25 cellular contexts compared by ENCODE assay signal in genomic region chr3:56829543-56829942, GRCh38.
"Had no signal": no experiment of that assay in that cellular context is flagged by ENCODE, and none has a peak within 500 bp of the region (broad histone marks: within the 10 kb centered on the region; RNA-seq: fewer than 3 reads in every experiment).

No MANE protein-coding gene starts in this region.

- H3K27ac Mint-ChIP-seq: activated CD8-positive, alpha-beta T cell treated with anti-CD3 and anti-CD28 coated beads, Interleukin-2, amount 10 ng/mL, durations not matched to agents 7 days and 5 days; activated naive CD4-positive, alpha-beta T cell treated with anti-CD3 and anti-CD28 coated beads, Interleukin-2, amount 50 U/mL, for 72 hours; activated naive CD8-positive, alpha-beta T cell treated with anti-CD3 and anti-CD28 coated beads, Interleukin-2, amount 50 U/mL, for 24 hours; activated T-cell treated with anti-CD3 and anti-CD28 coated beads, Interleukin-2, amount 50 U/mL, for 24 hours; activated T-helper 1 cell treated with anti-CD3 and anti-CD28 coated beads, Interleukin-12 subunit alpha, Interleukin-12 subunit beta, Interleukin-2, Interleukin-4 antibody, amounts not matched to agents 30 ng/mL and 10 ng/mL and 1 ng/mL, durations not matched to agents 14 hours and 24 hours and 36 hours; WTC11 had no signal

- H3K27me3 Mint-ChIP-seq: activated naive CD8-positive, alpha-beta T cell treated with anti-CD3 and anti-CD28 coated beads, Interleukin-2, amount 50 U/mL, for 24 hours; activated T-cell treated with anti-CD3 and anti-CD28 coated beads, Interleukin-2, amount 50 U/mL, for 24 hours; T-helper 17 cell had no signal

- H3K36me3 Mint-ChIP-seq: activated naive CD4-positive, alpha-beta T cell treated with anti-CD3 and anti-CD28 coated beads, Interleukin-2, amount 50 U/mL, for 72 hours; WTC11 had no signal

- DNase-seq: activated CD4-positive, alpha-beta T cell treated with anti-CD3 and anti-CD28 coated beads for 48 hours; activated CD4-positive, alpha-beta T cell treated with anti-CD3 and anti-CD28 coated beads, Interleukin-2, amount 50 U/mL, for 4 hours; activated CD4-positive, CD25-positive, alpha-beta regulatory T cell treated with anti-CD3 and anti-CD28 coated beads, Interleukin-2, amount 50 U/mL, for 72 hours; activated CD8-positive, alpha-beta T cell treated with anti-CD3 and anti-CD28 coated beads, Interleukin-2, amount 10 ng/mL, durations not matched to agents 7 days and 5 days; activated effector memory CD4-positive, alpha-beta T cell treated with anti-CD3 and anti-CD28 coated beads, Interleukin-2, amount 50 U/mL, for 16 hours; activated naive CD4-positive, alpha-beta T cell treated with Interleukin-2 at 50 U/mL for 16 hours; activated naive CD8-positive, alpha-beta T cell treated with anti-CD3 and anti-CD28 coated beads, Interleukin-2, amount 50 U/mL, for 24 hours; activated T-cell treated with anti-CD3 and anti-CD28 coated beads, Interleukin-2, amount 50 U/mL, for 24 hours; anterior cingulate cortex; caudate nucleus; Kasumi-1; KBM-7; NCI-H1048; NCI-H146; NCI-H187 treated with DMSO at 0.1 percent for 48 hours; NCI-H2171; NCI-H2227 treated with DMSO at 0.1 percent for 48 hours; NCI-H526; NCI-H82; SIG-M5; T-helper 17 cell; T-helper 9 cell had no signal

- ATAC-seq: activated CD8-positive, alpha-beta T cell treated with anti-CD3 and anti-CD28 coated beads, Interleukin-2, amount 10 ng/mL, durations not matched to agents 7 days and 5 days; activated naive CD4-positive, alpha-beta T cell treated with anti-CD3 and anti-CD28 coated beads, Interleukin-2, amount 50 U/mL, for 72 hours; activated naive CD8-positive, alpha-beta T cell treated with anti-CD3 and anti-CD28 coated beads, Interleukin-2, amount 50 U/mL, for 24 hours; T-helper 17 cell; WTC11 had no signal

- H3K4me3 Mint-ChIP-seq: activated CD8-positive, alpha-beta T cell treated with anti-CD3 and anti-CD28 coated beads, Interleukin-2, amount 10 ng/mL, durations not matched to agents 7 days and 5 days; activated naive CD8-positive, alpha-beta T cell treated with anti-CD3 and anti-CD28 coated beads, Interleukin-2, amount 50 U/mL, for 24 hours; activated T-cell treated with anti-CD3 and anti-CD28 coated beads, Interleukin-2, amount 50 U/mL, for 24 hours; activated T-helper 1 cell treated with anti-CD3 and anti-CD28 coated beads, Interleukin-12 subunit alpha, Interleukin-12 subunit beta, Interleukin-2, Interleukin-4 antibody, amounts not matched to agents 30 ng/mL and 10 ng/mL and 1 ng/mL, durations not matched to agents 14 hours and 24 hours and 36 hours; T-helper 17 cell; WTC11 had no signal

- H3K9me3 Mint-ChIP-seq: activated naive CD8-positive, alpha-beta T cell treated with anti-CD3 and anti-CD28 coated beads, Interleukin-2, amount 50 U/mL, for 24 hours; activated T-cell treated with anti-CD3 and anti-CD28 coated beads, Interleukin-2, amount 50 U/mL, for 24 hours; activated T-helper 1 cell treated with anti-CD3 and anti-CD28 coated beads, Interleukin-12 subunit alpha, Interleukin-12 subunit beta, Interleukin-2, Interleukin-4 antibody, amounts not matched to agents 30 ng/mL and 10 ng/mL and 1 ng/mL, durations not matched to agents 14 hours and 24 hours and 36 hours; WTC11 had no signal
